8 cellular contexts compared by ENCODE assay signal in genomic region chr9:2018162-2018643, GRCh38. TPM values are rescaled to one million over a fixed set of nuclear protein-coding genes. Genes with fewer than 3 reads are reported as not detected.
A peak's percentile ranks its signal among the peaks of the same experiment; 100 is the strongest.
DNase-seq lines count a peak whose midpoint lies in the region; ATAC-seq and TF ChIP-seq lines count a peak whose summit lies in the region.

No MANE protein-coding gene starts in this region.

- no peaks in the 10 kb centered on the region for H3K27me3 ChIP-seq in Peyer's patch
- H3K27me3 ChIP-seq in endocrine pancreas (ENCODE audit: control insufficient read depth, insufficient read depth, low read length) = no peaks in the 10 kb centered on the region
- peaks cover 10% of the 10 kb centered on the region for H3K27me3 ChIP-seq in neutrophil

- no peak for TF ChIP-seq POLR2A in Peyer's patch (IDR thresholded peaks at IDR 0.05)

- TF ChIP-seq CTCF in Peyer's patch (IDR thresholded peaks at IDR 0.05) (no peak), neutrophil (IDR thresholded peaks at IDR 0.05) (no peak)

- H3K27ac ChIP-seq in Peyer's patch (peak overlapping the region; percentile 95 to 98 (median 96)), neutrophil (peak overlapping the region; percentile 97)

- peak overlapping the region; percentile 95 for H3K9ac ChIP-seq in endocrine pancreas (ENCODE audit: control insufficient read depth, insufficient read depth, low read length)

- peak overlapping the region; percentile 71 to 92 (median 82) for H3K4me3 ChIP-seq in Peyer's patch
- H3K4me3 ChIP-seq in endocrine pancreas (ENCODE audit: control insufficient read depth, insufficient read depth, low read length) = peak overlapping the region; percentile 93
- H3K4me3 ChIP-seq in neutrophil (ENCODE audit: low read depth in 1 of 2, low read length in 1 of 2) = peak overlapping the region; percentile 90 to 97

- H3K4me1 ChIP-seq in Peyer's patch = peaks cover 0 to 41% (median 6%) of the 10 kb centered on the region in 4 donors
- peaks cover 28% of the 10 kb centered on the region for H3K4me1 ChIP-seq in endocrine pancreas (ENCODE audit: control insufficient read depth, insufficient read depth, low read length)
- H3K4me1 ChIP-seq in neutrophil (ENCODE audit: control insufficient read depth in 1 of 2, insufficient read depth in 1 of 2, low read depth in 1 of 2, low read length in 1 of 2) = peaks cover 34 to 37% of the 10 kb centered on the region in 2 experiments

- peak; percentile 17 for DNase-seq in GF-D8 (lab: John Stamatoyannopoulos, UW)
- DNase-seq in Peyer's patch = no peak
- DNase-seq in HT-29 (ENCODE audit: low spot score) = no peak
- DNase-seq in activated CD4-positive, alpha-beta T cell treated with anti-CD3 and anti-CD28 coated beads for 4 hours = no peak
- no peak for DNase-seq in SK-N-DZ (ENCODE audit: low spot score)

- no peaks in the 10 kb centered on the region for H3K36me3 ChIP-seq in Peyer's patch
- no peaks in the 10 kb centered on the region for H3K36me3 ChIP-seq in endocrine pancreas (ENCODE audit: control insufficient read depth, insufficient read depth, low read length)
- no peaks in the 10 kb centered on the region for H3K36me3 ChIP-seq in neutrophil

- H3K9me3 ChIP-seq in Peyer's patch (no peaks in the 10 kb centered on the region), endocrine pancreas (ENCODE audit: control insufficient read depth, low read length) (no peaks in the 10 kb centered on the region), neutrophil (no peaks in the 10 kb centered on the region)

- no peak for ATAC-seq in GM21528 (IDR thresholded peaks at IDR 0.05; ENCODE audit: low FRiP score, unreplicated experiment)

RNA-seq across cellular contexts. Expression of gene SMARCA2, which starts 3.1 kb away (rescaled TPM):
- 100 to 1,000 TPM in 3 of 4 donors, 10 to 100 TPM in 1; 93.7 to 297 (median 113) TPM for total RNA-seq in Peyer's patch
- total RNA-seq in HT-29 (2014; rRNA removed; shearing (Covaris generic)) = 27.8 and 36.1 TPM in 2 replicates
- polyA plus RNA-seq in SK-N-DZ (2014; cell fraction: cytosol; rRNA removed) = 6.1 and 11.4 TPM in 2 replicates
- 5.9 and 20.2 TPM in 2 replicates for polyA plus RNA-seq in SK-N-DZ (2014; cell fraction: nucleus; rRNA removed)
